ENCODE assay signal across 1 cellular context in the genomic region with DNA sequence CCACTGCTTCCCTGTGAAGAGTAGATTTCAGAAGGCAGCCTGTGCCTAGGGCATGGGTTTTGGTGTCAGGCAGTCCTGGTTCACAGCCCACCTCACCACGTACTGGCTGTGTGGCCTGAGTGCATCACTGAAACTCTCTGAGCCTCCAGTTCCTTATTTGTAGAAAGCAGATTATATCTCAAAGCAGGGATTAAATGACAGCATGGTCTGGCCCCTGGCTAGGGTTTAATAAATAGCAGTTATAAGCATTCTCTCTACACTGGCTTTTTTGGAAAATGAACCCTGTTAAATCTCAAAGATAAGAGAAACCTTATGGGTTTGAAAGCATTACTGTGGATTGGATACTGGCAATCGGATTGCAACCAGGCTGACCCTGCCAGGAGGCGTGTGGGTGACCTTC.
TF ChIP-seq lines count a peak whose summit lies in the region.

No MANE protein-coding gene starts in this region.

TF ChIP-seq in H1, 55 proteins besides CTCF, POLR2A, EP300 and RAD21:
- TF ChIP-seq EZH2 (IDR thresholded peaks at IDR 0.05; ENCODE audit: low read depth, low read length, severe bottlenecking) (peak; percentile 23), KDM4A (IDR thresholded peaks at IDR 0.05; ENCODE audit: low read depth, low read length, severe bottlenecking) (no peak)
